ENCODE assay signal across 14 cellular contexts in genomic region chr10:43225787-43226153, GRCh38. TPM values are rescaled to one million over a fixed set of nuclear protein-coding genes. Genes with fewer than 3 reads are reported as not detected.
DNase-seq lines count a peak whose midpoint lies in the region; ATAC-seq and TF ChIP-seq lines count a peak whose summit lies in the region.
"Had no signal": no experiment of that assay in that cellular context is flagged by ENCODE, and none has a peak within 500 bp of the region (broad histone marks: within the 10 kb centered on the region; RNA-seq: fewer than 3 reads in every experiment).

No MANE protein-coding gene starts in this region.

- POLR2A ChIA-PET in CD8-positive, alpha-beta memory T cell (lab: Charles Lee) = no interaction called here

- H3K27ac Mint-ChIP-seq in CD8-positive, alpha-beta memory T cell = peak overlapping the region; percentile 55 to 96 (median 82)
- H3K27ac Mint-ChIP-seq in effector memory CD8-positive, alpha-beta T cell = peak overlapping the region; percentile 8 to 82
- H3K27ac Mint-ChIP-seq in Calu3 (ENCODE audit: unreplicated experiment) = no peak overlapping the region
- H3K27ac Mint-ChIP-seq: activated T-helper 2 cell treated with anti-CD3 and anti-CD28 coated beads, Interferon-gamma antibody, Interleukin-2, Interleukin-4, amounts not matched to agents 10 μg/mL and 5 μg/mL and 100 μg/mL, durations not matched to agents 14 hours and 24 hours and 36 hours; GM23338 had no signal

- H3K4me1 Mint-ChIP-seq in CD8-positive, alpha-beta memory T cell = peaks cover 54 to 86% (median 72%) of the 10 kb centered on the region in 3 donors
- peaks cover 61 to 70% of the 10 kb centered on the region in 2 donors for H3K4me1 Mint-ChIP-seq in effector memory CD8-positive, alpha-beta T cell (ENCODE audit: low read depth in 2 of 2)
- H3K4me1 Mint-ChIP-seq in Calu3 (ENCODE audit: low read depth, unreplicated experiment) = peaks cover 9% of the 10 kb centered on the region

- CTCF ChIA-PET in CD8-positive, alpha-beta memory T cell (lab: Charles Lee) = interaction anchor here (0.9 to 1.0 kb wide), 2 partner anchors 13 to 21 kb away, joined by 3 to 4 read pairs; no protein-coding TSS in a partner anchor
- CTCF ChIA-PET in Calu3 (lab: Charles Lee) = no interaction called here

- ATAC-seq in effector memory CD8-positive, alpha-beta T cell (replicated peaks) = peak; percentile 37
- ATAC-seq: GM23338 had no signal

- H3K36me3 ChIP-seq in CD8-positive, alpha-beta memory T cell (ENCODE audit: insufficient read depth, low read length) = no peaks in the 10 kb centered on the region
- H3K36me3 ChIP-seq in sigmoid colon (no peaks in the 10 kb centered on the region), stomach (no peaks in the 10 kb centered on the region), tibial artery (no peaks in the 10 kb centered on the region)
- H3K36me3 ChIP-seq: SJSA1, thoracic aorta had no signal

- H3K27ac ChIP-seq in CD8-positive, alpha-beta memory T cell (ENCODE audit: low read depth, low read length) = no peak overlapping the region
- H3K27ac ChIP-seq in sigmoid colon (no peak overlapping the region), stomach (no peak overlapping the region), tibial artery (no peak overlapping the region)
- H3K27ac ChIP-seq: SJSA1, thoracic aorta had no signal

- H3K27me3 ChIP-seq in CD8-positive, alpha-beta memory T cell (ENCODE audit: insufficient read depth, low read length, poor library complexity, severe bottlenecking) = no peaks in the 10 kb centered on the region
- H3K27me3 ChIP-seq in sigmoid colon (peaks cover 21 to 38% (median 22%) of the 10 kb centered on the region in 3 donors), stomach (peaks cover 15 to 53% (median 35%) of the 10 kb centered on the region in 3 donors), tibial artery (peaks cover 0 to 55% of the 10 kb centered on the region in 2 donors)

- peak in 4 of 5 donors; percentile 37 to 71 (median 48) for DNase-seq in CD8-positive, alpha-beta memory T cell
- peak; percentile 61 for DNase-seq in activated CD4-positive, alpha-beta T cell treated with anti-CD3 and anti-CD28 coated beads for 48 hours
- peak; percentile 25 to 37 (median 36) for DNase-seq in effector memory CD8-positive, alpha-beta T cell
- peak; percentile 43 for DNase-seq in sigmoid colon
- no peak for DNase-seq in stomach
- DNase-seq in tibial artery = no peak
- DNase-seq in NCI-H526 treated with DMSO at 0.1 percent for 48 hours (lab: John Stamatoyannopoulos, UW) = no peak
- DNase-seq in Calu3 = no peak
- DNase-seq: kidney glomerular epithelial cell, NCI-H2029 had no signal

- H3K9me3 ChIP-seq in CD8-positive, alpha-beta memory T cell (ENCODE audit: low read length) = no peaks in the 10 kb centered on the region
- H3K9me3 ChIP-seq in sigmoid colon = no peaks in the 10 kb centered on the region
- H3K9me3 ChIP-seq in stomach = no peaks in the 10 kb centered on the region
- no peaks in the 10 kb centered on the region for H3K9me3 ChIP-seq in tibial artery
- H3K9me3 ChIP-seq: SJSA1, thoracic aorta had no signal

- no peak overlapping the region for H3K4me3 ChIP-seq in CD8-positive, alpha-beta memory T cell (ENCODE audit: low read length)
- H3K4me3 ChIP-seq in sigmoid colon = no peak overlapping the region
- H3K4me3 ChIP-seq in stomach = no peak overlapping the region
- no peak overlapping the region for H3K4me3 ChIP-seq in tibial artery
- H3K4me3 ChIP-seq: GM23338, SJSA1, thoracic aorta had no signal

- no peaks in the 10 kb centered on the region for H3K9me3 Mint-ChIP-seq in CD8-positive, alpha-beta memory T cell
- no peaks in the 10 kb centered on the region for H3K9me3 Mint-ChIP-seq in effector memory CD8-positive, alpha-beta T cell
- no peaks in the 10 kb centered on the region for H3K9me3 Mint-ChIP-seq in Calu3 (ENCODE audit: low read depth, unreplicated experiment)
- H3K9me3 Mint-ChIP-seq: activated T-helper 2 cell treated with anti-CD3 and anti-CD28 coated beads, Interferon-gamma antibody, Interleukin-2, Interleukin-4, amounts not matched to agents 10 μg/mL and 5 μg/mL and 100 μg/mL, durations not matched to agents 14 hours and 24 hours and 36 hours; GM23338 had no signal

- no peak for TF ChIP-seq EP300 in sigmoid colon (IDR thresholded peaks at IDR 0.05)
- TF ChIP-seq EP300 in stomach (IDR thresholded peaks at IDR 0.05) = no peak

- WGBS in sigmoid colon, 2 donors = 36 to 55% methylated on average over 11 of the region's 11 CpGs
- WGBS in stomach, 5 donors = 21 to 47% (median 37%) methylated on average over 4 to 11 of the region's 11 CpGs; no CpG with 5 or more reads in 1 of the 5 donors

- intact Hi-C loops in sigmoid colon (cut with DNase I) (no loop called here), stomach (cut with DNase I; ENCODE audit: low total_unique reads) (no loop called here), tibial artery (cut with DNase I; ENCODE audit: low total_unique reads) (no loop called here), Calu3 (cut with micrococcal nuclease; ENCODE audit: unreplicated experiment) (no loop called here)

- H3K36me3 Mint-ChIP-seq in CD8-positive, alpha-beta memory T cell = peaks cover 0 to 2% (median 0%) of the 10 kb centered on the region in 3 donors
- H3K36me3 Mint-ChIP-seq in effector memory CD8-positive, alpha-beta T cell (ENCODE audit: insufficient read depth) = peaks cover 20% of the 10 kb centered on the region
- H3K36me3 Mint-ChIP-seq in Calu3 (ENCODE audit: insufficient read depth, unreplicated experiment) = peaks cover 7% of the 10 kb centered on the region

- H3K4me1 ChIP-seq in CD8-positive, alpha-beta memory T cell (ENCODE audit: insufficient read depth, low read length) = peaks cover 39% of the 10 kb centered on the region
- H3K4me1 ChIP-seq in sigmoid colon = peaks cover 0 to 17% (median 14%) of the 10 kb centered on the region in 4 donors
- peaks cover 10 to 26% (median 19%) of the 10 kb centered on the region in 4 donors for H3K4me1 ChIP-seq in stomach
- H3K4me1 ChIP-seq in tibial artery = peaks cover 0 to 32% (median 9%) of the 10 kb centered on the region in 4 donors
- H3K4me1 ChIP-seq: SJSA1 had no signal

- no TSS peak for BruUV-seq in Calu3 (replicated peaks; lab: Mats Ljungman, UMichigan)

- H3K27me3 Mint-ChIP-seq in CD8-positive, alpha-beta memory T cell = no peaks in the 10 kb centered on the region
- no peaks in the 10 kb centered on the region for H3K27me3 Mint-ChIP-seq in effector memory CD8-positive, alpha-beta T cell
- peaks cover 30% of the 10 kb centered on the region for H3K27me3 Mint-ChIP-seq in Calu3 (ENCODE audit: unreplicated experiment)

- TF ChIP-seq CTCF in sigmoid colon (IDR thresholded peaks at IDR 0.05) (no peak), stomach (IDR thresholded peaks at IDR 0.05) (no peak), tibial artery (IDR thresholded peaks at IDR 0.05) (no peak), Calu3 (IDR thresholded peaks at IDR 0.05; ENCODE audit: unreplicated experiment) (no peak)

- TF ChIP-seq POLR2A in sigmoid colon (IDR thresholded peaks at IDR 0.05) (no peak), stomach (IDR thresholded peaks at IDR 0.05) (no peak)

- H3K4me3 Mint-ChIP-seq in CD8-positive, alpha-beta memory T cell = peak overlapping the region in 6 of 7 donors; percentile 37 to 79 (median 55)
- H3K4me3 Mint-ChIP-seq in effector memory CD8-positive, alpha-beta T cell = peak overlapping the region; percentile 93 to 94
- no peak overlapping the region for H3K4me3 Mint-ChIP-seq in Calu3 (ENCODE audit: low read depth, unreplicated experiment)
- H3K4me3 Mint-ChIP-seq: GM23338 had no signal

RNA-seq across cellular contexts. Expression of gene RASGEF1A, which starts 41.1 kb away (rescaled TPM):
- 1 to 10 TPM; 1.8 to 2.1 TPM for total RNA-seq in CD8-positive, alpha-beta memory T cell
- polyA plus RNA-seq in CD8-positive, alpha-beta memory T cell = 8.5 TPM
- total RNA-seq in sigmoid colon = 1 to 10 TPM in 1 of 4 donors, under 1 TPM in 3; 0.27 to 2.5 (median 0.34) TPM
- 1 to 10 TPM in 1 of 3 donors, under 1 TPM in 2; 0.46 to 1.6 (median 0.60) TPM for polyA plus RNA-seq in sigmoid colon
- total RNA-seq in stomach = 1 to 10 TPM in 1 of 5 donors, under 1 TPM in 2, not detected in 2; 0.55 to 2.9 (median 0.87) TPM
- under 1 TPM; 0.46 to 0.70 (median 0.68) TPM for polyA plus RNA-seq in stomach
- 1.0 and 1.4 TPM in 2 replicates for total RNA-seq in Calu3 (2022)
- total RNA-seq: SJSA1, thoracic aorta had no signal

Comparison
In these comparisons a context has a peak if more than half of its experiments do, and no peak if none do; other contexts are left out.
1. DNase-seq: peak in CD8-positive, alpha-beta memory T cell (4 of 5), activated CD4-positive, alpha-beta T cell treated with anti-CD3 and anti-CD28 coated beads for 48 hours (single experiment), effector memory CD8-positive, alpha-beta T cell (3 of 3) and sigmoid colon (single experiment); none in stomach (single experiment), tibial artery (0 of 2), NCI-H526 treated with DMSO at 0.1 percent for 48 hours (single experiment) and Calu3 (single experiment).